ENCODE assay signal across 8 cellular contexts in genomic region chr1:157969693-157970485, GRCh38. TPM values are rescaled to one million over a fixed set of nuclear protein-coding genes. Genes with fewer than 3 reads are reported as not detected.
DNase-seq lines count a peak whose midpoint lies in the region; ATAC-seq and TF ChIP-seq lines count a peak whose summit lies in the region.

No MANE protein-coding gene starts in this region.

- H3K27ac Mint-ChIP-seq in type B pancreatic cell (no peak overlapping the region), T-helper 17 cell (no peak overlapping the region)

- no peak overlapping the region for H3K4me3 Mint-ChIP-seq in type B pancreatic cell
- no peak overlapping the region for H3K4me3 Mint-ChIP-seq in T-helper 17 cell

- H3K4me1 Mint-ChIP-seq in type B pancreatic cell (ENCODE audit: unreplicated experiment) = peaks cover 10% of the 10 kb centered on the region
- no peaks in the 10 kb centered on the region for H3K4me1 Mint-ChIP-seq in T-helper 17 cell

- TF ChIP-seq CTCF in type B pancreatic cell (conservative IDR thresholded peaks at IDR 0.05) = peak; percentile 92

- H3K27me3 Mint-ChIP-seq in type B pancreatic cell (peaks cover 12% of the 10 kb centered on the region), T-helper 17 cell (peaks cover 30% of the 10 kb centered on the region)

- H3K36me3 Mint-ChIP-seq in type B pancreatic cell (no peaks in the 10 kb centered on the region), T-helper 17 cell (ENCODE audit: low read depth) (no peaks in the 10 kb centered on the region)

- DNase-seq in ELR (ENCODE audit: low read depth) = peak; percentile 93
- peak; percentile 90 for DNase-seq in M059J (ENCODE audit: low read depth)
- peak; percentile 26 for DNase-seq in amniotic stem cell (lab: John Stamatoyannopoulos, UW)
- DNase-seq in inferior parietal cortex (ENCODE audit: extremely low spot score) = peak; percentile 60
- DNase-seq in type B pancreatic cell (ENCODE audit: extremely low spot score, unreplicated experiment) = no peak
- no peak for DNase-seq in NCI-H2081 treated with DMSO at 0.1 percent for 48 hours (lab: John Stamatoyannopoulos, UW)
- no peak for DNase-seq in T-helper 17 cell

- H3K9me3 Mint-ChIP-seq in type B pancreatic cell = peaks cover 11% of the 10 kb centered on the region

- no peaks in the 10 kb centered on the region for H3K9me3 ChIP-seq in T-helper 17 cell (ENCODE audit: control insufficient read depth, low read length, poor library complexity, severe bottlenecking)

- no peak for ATAC-seq in GM21526 (IDR thresholded peaks at IDR 0.05; ENCODE audit: low FRiP score, unreplicated experiment)
- no peak for ATAC-seq in T-helper 17 cell

RNA-seq across cellular contexts. Expression of gene KIRREL1, which starts 23.6 kb away (rescaled TPM):
- total RNA-seq in M059J (2014; rRNA removed; shearing (Covaris generic)) = 58.6 and 103 TPM in 2 replicates
- 15.0 and 51.6 TPM in 2 replicates for total RNA-seq in type B pancreatic cell (ENCODE audit: low replicate concordance)
- total RNA-seq in T-helper 17 cell = not detected

Comparison
In these comparisons a context has a peak if more than half of its experiments do, and no peak if none do; other contexts are left out.
1. DNase-seq: peak in ELR (single experiment), M059J (single experiment), amniotic stem cell (single experiment) and inferior parietal cortex (single experiment); none in type B pancreatic cell (single experiment), NCI-H2081 treated with DMSO at 0.1 percent for 48 hours (single experiment) and T-helper 17 cell (0 of 3).
2. RNA of gene KIRREL1, which starts 23.6 kb away (total RNA-seq): 58.6 to 103 TPM in M059J and 15.0 to 51.6 TPM in type B pancreatic cell; not detected in T-helper 17 cell; every median in the first group is over 10 times any median in the second.